14 cellular contexts compared by ENCODE assay signal in the genomic region with DNA sequence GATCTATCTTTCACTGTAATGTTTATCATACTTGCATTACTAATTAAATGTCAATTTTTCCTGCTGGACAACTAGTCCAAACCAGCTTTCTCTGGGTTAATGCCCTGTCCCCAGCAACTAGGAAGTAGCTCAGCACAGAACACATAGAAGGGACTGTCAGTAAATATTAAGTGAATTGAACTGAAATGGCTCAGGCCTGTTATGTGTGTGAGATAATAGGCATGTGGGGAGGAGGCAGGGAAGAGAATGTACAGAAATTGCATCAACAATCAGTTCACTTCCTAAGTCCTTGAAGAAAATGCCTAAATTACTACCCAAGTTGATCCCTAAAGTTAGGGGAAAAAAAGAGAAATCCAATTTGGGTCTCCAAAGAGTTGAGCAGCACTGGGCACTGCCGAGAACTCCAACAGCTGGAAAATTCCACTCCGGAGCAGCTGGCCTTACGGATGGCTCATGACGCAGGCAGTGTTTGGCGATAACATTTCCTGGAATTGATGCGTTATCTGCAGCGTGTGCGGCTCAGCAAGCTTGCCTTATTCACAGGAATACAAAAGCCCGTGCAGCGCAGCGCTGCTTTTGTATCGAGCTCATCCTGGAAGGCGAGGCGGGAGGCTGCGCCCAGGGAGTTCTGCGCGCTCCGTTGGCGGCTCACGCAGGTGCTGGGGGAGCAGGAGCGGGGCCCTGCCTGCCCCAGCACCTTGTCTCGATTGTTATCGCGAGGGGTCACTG.
DNase-seq lines count a peak whose midpoint lies in the region; ATAC-seq, FAIRE-seq and TF ChIP-seq lines count a peak whose summit lies in the region.
"Had no signal": no experiment of that assay in that cellular context is flagged by ENCODE, and none has a peak within 500 bp of the region (broad histone marks: within the 10 kb centered on the region; RNA-seq: fewer than 3 reads in every experiment).

No MANE protein-coding gene starts in this region.

- no peaks in the 10 kb centered on the region for H3K36me3 Mint-ChIP-seq in astrocyte (ENCODE audit: low read depth, unreplicated experiment)
- H3K36me3 Mint-ChIP-seq in progenitor cell of endocrine pancreas (ENCODE audit: insufficient read depth), result no peaks in the 10 kb centered on the region
- H3K36me3 Mint-ChIP-seq: activated naive CD8-positive, alpha-beta T cell treated with anti-CD3 and anti-CD28 coated beads, Interleukin-2, amount 10 ng/mL, durations not matched to agents 7 days and 5 days had no signal

- peak overlapping the region; percentile 41 for H2AFZ ChIP-seq in astrocyte (ENCODE audit: low read depth, low read length)

- DNase-seq in DMS53 (lab: John Stamatoyannopoulos, UW), result peak; percentile 97
- DNase-seq in astrocyte (ENCODE audit: low read depth), result no peak
- DNase-seq in left ventricle myocardium inferior, result peak; percentile 16
- no peak for DNase-seq in progenitor cell of endocrine pancreas (ENCODE audit: low spot score, unreplicated experiment)
- no peak for DNase-seq in KBM-7
- DNase-seq in NCI-H226, result no peak
- DNase-seq in GM13977 (ENCODE audit: low spot score), result no peak
- DNase-seq: activated naive CD8-positive, alpha-beta T cell treated with anti-CD3 and anti-CD28 coated beads, Interleukin-2, amount 10 ng/mL, durations not matched to agents 7 days and 5 days; NCI-H1105; nephron progenitor cell; stimulated activated CD4-positive, alpha-beta T cell treated with anti-CD3 and anti-CD28 coated beads, Interleukin-4, amount 100 ng/mL, for 1 hour; stimulated activated naive CD8-positive, alpha-beta T cell treated with anti-CD3 and anti-CD28 coated beads, Interleukin-15, amount 100 ng/mL, for 72 hours; T-helper 2 cell had no signal

- intact Hi-C loops in left ventricle myocardium inferior (cut with micrococcal nuclease), result no loop called here

- H3K9me3 ChIP-seq in astrocyte (ENCODE audit: insufficient read depth, low read depth, low read length), result no peaks in the 10 kb centered on the region
- no peaks in the 10 kb centered on the region for H3K9me3 ChIP-seq in left ventricle myocardium inferior (replicated peaks)

- in situ Hi-C loops in KBM-7 (cut with MboI; ENCODE audit: low pct_unique_long_range_greater_than_20kb, low sequenced_read_pairs), result no loop called here
- in situ Hi-C loops in GM13977 (cut with MboI; ENCODE audit: low pct_unique_long_range_greater_than_20kb, low sequenced_read_pairs, unreplicated experiment), result no loop called here

- no peaks in the 10 kb centered on the region for H3K79me2 ChIP-seq in astrocyte (ENCODE audit: insufficient read depth, low read length)

- H3K27ac Mint-ChIP-seq in astrocyte (ENCODE audit: unreplicated experiment) (no peak overlapping the region), progenitor cell of endocrine pancreas (peak overlapping the region; percentile 9)
- H3K27ac Mint-ChIP-seq: activated naive CD8-positive, alpha-beta T cell treated with anti-CD3 and anti-CD28 coated beads, Interleukin-2, amount 10 ng/mL, durations not matched to agents 7 days and 5 days; nephron progenitor cell; stimulated activated naive CD8-positive, alpha-beta T cell treated with anti-CD3 and anti-CD28 coated beads, Interleukin-15, amount 100 ng/mL, for 72 hours had no signal

- H3K27me3 ChIP-seq in astrocyte (ENCODE audit: insufficient read depth, low read length), result no peaks in the 10 kb centered on the region
- no peaks in the 10 kb centered on the region for H3K27me3 ChIP-seq in left ventricle myocardium inferior (ENCODE audit: low read depth)

- H3K36me3 ChIP-seq in astrocyte (ENCODE audit: insufficient read depth, low read length), result no peaks in the 10 kb centered on the region
- no peaks in the 10 kb centered on the region for H3K36me3 ChIP-seq in left ventricle myocardium inferior

- H4K20me1 ChIP-seq in astrocyte (ENCODE audit: insufficient read depth, low read length), result no peaks in the 10 kb centered on the region

- peaks cover 2% of the 10 kb centered on the region for H3K27me3 Mint-ChIP-seq in astrocyte (ENCODE audit: low read depth, unreplicated experiment)
- H3K27me3 Mint-ChIP-seq in progenitor cell of endocrine pancreas, result peaks cover 14% of the 10 kb centered on the region

- no peak overlapping the region for H3K27ac ChIP-seq in astrocyte (ENCODE audit: low read depth, low read length)
- no peak overlapping the region for H3K27ac ChIP-seq in left ventricle myocardium inferior (replicated peaks)

- no peak overlapping the region for H3K4me3 Mint-ChIP-seq in astrocyte (ENCODE audit: unreplicated experiment)
- no peak overlapping the region for H3K4me3 Mint-ChIP-seq in progenitor cell of endocrine pancreas (ENCODE audit: low read depth)
- H3K4me3 Mint-ChIP-seq: activated naive CD8-positive, alpha-beta T cell treated with anti-CD3 and anti-CD28 coated beads, Interleukin-2, amount 10 ng/mL, durations not matched to agents 7 days and 5 days; nephron progenitor cell; stimulated activated naive CD8-positive, alpha-beta T cell treated with anti-CD3 and anti-CD28 coated beads, Interleukin-15, amount 100 ng/mL, for 72 hours had no signal

- H3K4me3 ChIP-seq in astrocyte (ENCODE audit: insufficient read depth, low read depth, low read length) (no peak overlapping the region), left ventricle myocardium inferior (peak overlapping the region; percentile 45)

- H3K4me1 ChIP-seq in astrocyte (ENCODE audit: insufficient read depth, low read length), result no peaks in the 10 kb centered on the region
- H3K4me1 ChIP-seq in left ventricle myocardium inferior, result peaks cover 7% of the 10 kb centered on the region

- TF ChIP-seq CTCF in astrocyte (IDR thresholded peaks at IDR 0.05; ENCODE audit: insufficient read depth, low read depth, low read length), result no peak
- TF ChIP-seq CTCF in left ventricle myocardium inferior (IDR thresholded peaks at IDR 0.05; ENCODE audit: borderline replicate concordance), result no peak
- TF ChIP-seq CTCF in progenitor cell of endocrine pancreas (IDR thresholded peaks at IDR 0.05; ENCODE audit: unreplicated experiment), result no peak
- TF ChIP-seq CTCF in GM13977 (IDR thresholded peaks at IDR 0.05; ENCODE audit: extremely low read depth, insufficient read depth, missing control alignments), result no peak

- no peak overlapping the region for H3K4me2 ChIP-seq in astrocyte (ENCODE audit: low read length)

- FAIRE-seq in astrocyte (lab: Jason Lieb, UNC), result no peak

- ATAC-seq in HG03565 (IDR thresholded peaks at IDR 0.05; ENCODE audit: unreplicated experiment), result no peak
- ATAC-seq: stimulated activated naive CD8-positive, alpha-beta T cell treated with anti-CD3 and anti-CD28 coated beads, Interleukin-15, amount 100 ng/mL, for 72 hours had no signal

- H3K9me3 Mint-ChIP-seq in astrocyte (ENCODE audit: unreplicated experiment) (no peaks in the 10 kb centered on the region), progenitor cell of endocrine pancreas (ENCODE audit: low read depth) (no peaks in the 10 kb centered on the region)
- H3K9me3 Mint-ChIP-seq: activated naive CD8-positive, alpha-beta T cell treated with anti-CD3 and anti-CD28 coated beads, Interleukin-2, amount 10 ng/mL, durations not matched to agents 7 days and 5 days had no signal

- H3K9ac ChIP-seq in astrocyte (ENCODE audit: low read length), result no peak overlapping the region

- H3K4me1 Mint-ChIP-seq in astrocyte (ENCODE audit: low read depth, unreplicated experiment), result no peaks in the 10 kb centered on the region
- peaks cover 3% of the 10 kb centered on the region for H3K4me1 Mint-ChIP-seq in progenitor cell of endocrine pancreas (ENCODE audit: low read depth)
- H3K4me1 Mint-ChIP-seq: activated naive CD8-positive, alpha-beta T cell treated with anti-CD3 and anti-CD28 coated beads, Interleukin-2, amount 10 ng/mL, durations not matched to agents 7 days and 5 days; stimulated activated naive CD8-positive, alpha-beta T cell treated with anti-CD3 and anti-CD28 coated beads, Interleukin-15, amount 100 ng/mL, for 72 hours had no signal

Comparison
In these comparisons a context has a peak if more than half of its experiments do, and no peak if none do; other contexts are left out.
1. DNase-seq: peak in DMS53 (single experiment) and left ventricle myocardium inferior (single experiment); none in astrocyte (single experiment), progenitor cell of endocrine pancreas (single experiment), KBM-7 (single experiment), NCI-H226 (single experiment) and GM13977 (single experiment).